In the genomic region with DNA sequence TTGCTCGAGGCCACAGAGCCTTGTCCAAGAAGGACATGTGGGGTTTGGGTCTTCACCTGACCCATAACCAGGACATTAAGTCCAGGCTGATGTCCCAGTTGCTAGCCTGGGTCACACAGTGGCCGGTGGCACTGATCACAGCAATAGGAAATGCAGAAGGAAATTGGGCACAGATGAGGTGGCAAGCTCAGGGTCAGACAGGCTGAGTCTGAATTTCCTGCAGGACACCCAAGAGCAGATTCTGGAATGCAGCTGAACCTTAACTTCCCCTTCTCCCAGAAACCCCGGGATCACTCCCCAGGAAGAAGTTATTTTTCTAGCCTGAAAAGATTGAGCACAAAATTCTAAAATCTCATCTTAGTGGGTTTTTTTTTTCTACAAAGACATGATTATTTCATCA, we compare ENCODE assay signal across 39 cellular contexts.
"Had no signal": no experiment of that assay in that cellular context is flagged by ENCODE, and none has a peak within 500 bp of the region (broad histone marks: within the 10 kb centered on the region; RNA-seq: fewer than 3 reads in every experiment).

No MANE protein-coding gene starts in this region.

- ATAC-seq: activated CD8-positive, alpha-beta T cell treated with anti-CD3 and anti-CD28 coated beads for 36 hours; activated naive CD4-positive, alpha-beta T cell treated with anti-CD3 and anti-CD28 coated beads, Interleukin-2, amount 50 U/mL, for 72 hours; activated naive CD8-positive, alpha-beta T cell treated with anti-CD3 and anti-CD28 coated beads, Interleukin-2, amount 50 U/mL, for 24 hours; activated T-cell treated with anti-CD3 and anti-CD28 coated beads, Interleukin-2, amount 50 U/mL, for 4 hours; activated T-cell treated with anti-CD3 and anti-CD28 coated beads, Interleukin-2, amount 50 U/mL, for 72 hours; activated T-helper 17 cell treated with anti-CD3 and anti-CD28 coated beads, Interleukin-2, amount 50 U/mL, for 72 hours had no signal

- FAIRE-seq: bronchial epithelial cell, TTC549 had no signal

- H3K27me3 ChIP-seq: ascending aorta, cardiac muscle cell had no signal

- H3K27ac ChIP-seq: ascending aorta, cardiac muscle cell, VCaP had no signal

- H3K36me3 Mint-ChIP-seq: activated CD4-positive, alpha-beta memory T cell treated with anti-CD3 and anti-CD28 coated beads for 36 hours; activated naive CD8-positive, alpha-beta T cell treated with anti-CD3 and anti-CD28 coated beads, Interleukin-2, amount 10 ng/mL, durations not matched to agents 7 days and 5 days had no signal

- H3K4me3 Mint-ChIP-seq: activated B cell treated with CpG ODN at 0.5 μM for 24 hours; activated CD4-positive, alpha-beta memory T cell treated with anti-CD3 and anti-CD28 coated beads for 36 hours; activated CD4-positive, alpha-beta T cell treated with anti-CD3 and anti-CD28 coated beads, Interleukin-2, amount 10 ng/mL, durations not matched to agents 24 days and 14 days; activated CD8-positive, alpha-beta T cell treated with anti-CD3 and anti-CD28 coated beads for 36 hours; activated naive CD4-positive, alpha-beta T cell treated with anti-CD3 and anti-CD28 coated beads for 36 hours; activated naive CD8-positive, alpha-beta T cell treated with anti-CD3 and anti-CD28 coated beads, Interleukin-2, amount 10 ng/mL, durations not matched to agents 7 days and 5 days; activated naive CD8-positive, alpha-beta T cell treated with anti-CD3 and anti-CD28 coated beads, Interleukin-2, amount 50 U/mL, for 24 hours; activated T-cell treated with anti-CD3 and anti-CD28 coated beads, Interleukin-2, amount 50 U/mL, for 4 hours; activated T-cell treated with anti-CD3 and anti-CD28 coated beads, Interleukin-2, amount 50 U/mL, for 72 hours; activated T-helper 1 cell treated with anti-CD3 and anti-CD28 coated beads, Interleukin-12 subunit alpha, Interleukin-12 subunit beta, Interleukin-2, Interleukin-4 antibody, amounts not matched to agents 30 ng/mL and 10 ng/mL and 1 ng/mL, durations not matched to agents 14 hours and 24 hours and 36 hours; activated T-helper 17 cell treated with anti-CD3 and anti-CD28 coated beads, Interleukin-2, amount 50 U/mL, for 72 hours; brain; central memory CD8-positive, alpha-beta T cell; T-helper 1 cell treated with Interleukin-12 subunit alpha and Interleukin-12 subunit beta and Interleukin-4 antibody, amounts not matched to agents 30 μg/mL and 1 μg/mL, for 36 hours; T-helper 2 cell treated with Interferon-gamma antibody and Interleukin-4, amounts not matched to agents 5 μg/mL and 100 μg/mL, for 36 hours had no signal

- H3K4me1 ChIP-seq: ascending aorta had no signal

- H3K4me1 Mint-ChIP-seq: activated B cell treated with CpG ODN at 0.5 μM for 24 hours; activated CD4-positive, alpha-beta T cell treated with anti-CD3 and anti-CD28 coated beads, Interleukin-2, amount 10 ng/mL, durations not matched to agents 24 days and 14 days; activated naive CD8-positive, alpha-beta T cell treated with anti-CD3 and anti-CD28 coated beads, Interleukin-2, amount 10 ng/mL, durations not matched to agents 7 days and 5 days; activated naive CD8-positive, alpha-beta T cell treated with anti-CD3 and anti-CD28 coated beads, Interleukin-2, amount 50 U/mL, for 24 hours; activated T-helper 17 cell treated with anti-CD3 and anti-CD28 coated beads, Interleukin-2, amount 50 U/mL, for 72 hours; brain; central memory CD8-positive, alpha-beta T cell had no signal

- H3K4me3 ChIP-seq: ascending aorta, cardiac muscle cell had no signal

- H3K9me3 Mint-ChIP-seq: activated T-helper 17 cell treated with anti-CD3 and anti-CD28 coated beads, Interleukin-2, amount 50 U/mL, for 72 hours had no signal

- H3K27ac Mint-ChIP-seq: activated B cell treated with CpG ODN at 0.5 μM for 24 hours; activated CD4-positive, alpha-beta memory T cell treated with anti-CD3 and anti-CD28 coated beads for 36 hours; activated CD4-positive, alpha-beta T cell treated with anti-CD3 and anti-CD28 coated beads, Interleukin-2, amount 10 ng/mL, durations not matched to agents 24 days and 14 days; activated CD8-positive, alpha-beta T cell treated with anti-CD3 and anti-CD28 coated beads for 36 hours; activated naive CD4-positive, alpha-beta T cell treated with anti-CD3 and anti-CD28 coated beads for 36 hours; activated naive CD4-positive, alpha-beta T cell treated with anti-CD3 and anti-CD28 coated beads, Interleukin-2, amount 50 U/mL, for 72 hours; activated naive CD8-positive, alpha-beta T cell treated with anti-CD3 and anti-CD28 coated beads, Interleukin-2, amount 10 ng/mL, durations not matched to agents 7 days and 5 days; activated naive CD8-positive, alpha-beta T cell treated with anti-CD3 and anti-CD28 coated beads, Interleukin-2, amount 50 U/mL, for 24 hours; activated T-cell treated with anti-CD3 and anti-CD28 coated beads, Interleukin-2, amount 50 U/mL, for 72 hours; activated T-helper 1 cell treated with anti-CD3 and anti-CD28 coated beads, Interleukin-12 subunit alpha, Interleukin-12 subunit beta, Interleukin-2, Interleukin-4 antibody, amounts not matched to agents 30 ng/mL and 10 ng/mL and 1 ng/mL, durations not matched to agents 14 hours and 24 hours and 36 hours; activated T-helper 17 cell treated with anti-CD3 and anti-CD28 coated beads, Interleukin-2, amount 50 U/mL, for 72 hours; brain; T-helper 1 cell treated with Interleukin-12 subunit alpha and Interleukin-12 subunit beta and Interleukin-4 antibody, amounts not matched to agents 30 μg/mL and 1 μg/mL, for 36 hours; T-helper 2 cell treated with Interferon-gamma antibody and Interleukin-4, amounts not matched to agents 5 μg/mL and 100 μg/mL, for 36 hours had no signal

- H3K27me3 Mint-ChIP-seq: activated B cell treated with CpG ODN at 0.5 μM for 24 hours; activated CD4-positive, alpha-beta memory T cell treated with anti-CD3 and anti-CD28 coated beads for 36 hours; activated CD4-positive, alpha-beta T cell treated with anti-CD3 and anti-CD28 coated beads, Interleukin-2, amount 10 ng/mL, durations not matched to agents 24 days and 14 days; activated CD8-positive, alpha-beta T cell treated with anti-CD3 and anti-CD28 coated beads for 36 hours; activated naive CD8-positive, alpha-beta T cell treated with anti-CD3 and anti-CD28 coated beads, Interleukin-2, amount 10 ng/mL, durations not matched to agents 7 days and 5 days; activated naive CD8-positive, alpha-beta T cell treated with anti-CD3 and anti-CD28 coated beads, Interleukin-2, amount 50 U/mL, for 24 hours; activated T-helper 17 cell treated with anti-CD3 and anti-CD28 coated beads, Interleukin-2, amount 50 U/mL, for 72 hours; brain had no signal

- DNase-seq: activated B cell treated with CpG ODN at 0.5 μM for 24 hours; activated CD4-positive, alpha-beta memory T cell treated with anti-CD3 and anti-CD28 coated beads for 36 hours; activated CD4-positive, alpha-beta T cell treated with anti-CD3 and anti-CD28 coated beads for 4 hours; activated CD4-positive, alpha-beta T cell treated with anti-CD3 and anti-CD28 coated beads, Interleukin-2, amount 10 ng/mL, durations not matched to agents 24 days and 14 days; activated CD4-positive, alpha-beta T cell treated with anti-CD3 and anti-CD28 coated beads, Interleukin-2, amount 50 U/mL, for 1 hour; activated CD4-positive, alpha-beta T cell treated with anti-CD3 and anti-CD28 coated beads, Interleukin-2, amount 50 U/mL, for 4 hours; activated CD4-positive, CD25-positive, alpha-beta regulatory T cell treated with anti-CD3 and anti-CD28 coated beads, Interleukin-2, amount 50 U/mL, for 72 hours; activated CD8-positive, alpha-beta memory T cell treated with anti-CD3 and anti-CD28 coated beads, Interleukin-2, amount 50 U/mL, for 4 hours; activated CD8-positive, alpha-beta T cell treated with anti-CD3 and anti-CD28 coated beads for 36 hours; activated effector memory CD4-positive, alpha-beta T cell treated with anti-CD3 and anti-CD28 coated beads, Interleukin-2, amount 50 U/mL, for 16 hours; activated gamma-delta T cell treated with Interleukin-2 at 50 U/mL for 16 hours; activated naive CD4-positive, alpha-beta T cell; activated naive CD4-positive, alpha-beta T cell treated with anti-CD3 and anti-CD28 coated beads for 36 hours; activated naive CD4-positive, alpha-beta T cell treated with anti-CD3 and anti-CD28 coated beads, Interleukin-2, amount 50 U/mL, for 16 hours; activated naive CD8-positive, alpha-beta T cell treated with anti-CD3 and anti-CD28 coated beads, Interleukin-2, amount 10 ng/mL, durations not matched to agents 7 days and 5 days; activated naive CD8-positive, alpha-beta T cell treated with anti-CD3 and anti-CD28 coated beads, Interleukin-2, amount 50 U/mL, for 24 hours; activated T-cell treated with anti-CD3 and anti-CD28 coated beads for 4 hours; activated T-cell treated with anti-CD3 and anti-CD28 coated beads, Interleukin-2, amount 50 U/mL, for 1 hour; activated T-cell treated with anti-CD3 and anti-CD28 coated beads, Interleukin-2, amount 50 U/mL, for 4 hours; activated T-cell treated with anti-CD3 and anti-CD28 coated beads, Interleukin-2, amount 50 U/mL, for 72 hours; amygdala; anterior cingulate cortex; caudate nucleus; cerebellar nuclear complex; T-helper 1 cell; T-helper 2 cell; T-helper 9 cell had no signal

- H3K36me3 ChIP-seq: ascending aorta, cardiac muscle cell had no signal
